Comparison of ENCODE assay signal across 8 cellular contexts in genomic region chr7:123770378-123770777, GRCh38. TPM values are rescaled to one million over a fixed set of nuclear protein-coding genes. Genes with fewer than 3 reads are reported as not detected.
DNase-seq lines count a peak whose midpoint lies in the region; ATAC-seq and TF ChIP-seq lines count a peak whose summit lies in the region.

No MANE protein-coding gene starts in this region.

- TF ChIP-seq EP300 in stomach (IDR thresholded peaks at IDR 0.05): no peak

- TF ChIP-seq POLR2A in stomach (IDR thresholded peaks at IDR 0.05): no peak

- H3K4me1 ChIP-seq in BE2C (no peaks in the 10 kb centered on the region), stomach (peaks cover 0 to 12% (median 0%) of the 10 kb centered on the region in 4 donors)

- 80 to 85% (median 82%) methylated on average over 8 of the region's 8 CpGs for WGBS in stomach, 5 donors

- H3K4me3 ChIP-seq in BE2C (ENCODE audit: low read depth, low read length) (no peak overlapping the region), stomach (no peak overlapping the region)

- intact Hi-C loops in stomach (cut with DNase I; ENCODE audit: low total_unique reads): no loop called here

- H3K27me3 ChIP-seq in BE2C (no peaks in the 10 kb centered on the region; the same call in 1 of the 2 replicates), stomach (no peaks in the 10 kb centered on the region)

- peak; percentile 92 for DNase-seq in NCI-H226
- DNase-seq in fibroblast of peridontal ligament (ENCODE audit: extremely low read depth): peak; percentile 44
- DNase-seq in GOT3 (lab: John Stamatoyannopoulos, UW): no peak
- DNase-seq in NCI-H2227 (lab: John Stamatoyannopoulos, UW; ENCODE audit: unreplicated experiment): no peak
- DNase-seq in BE2C: no peak
- no peak for DNase-seq in stomach

- TF ChIP-seq CTCF in BE2C (IDR thresholded peaks at IDR 0.05; ENCODE audit: low read depth, low read length) (no peak), stomach (IDR thresholded peaks at IDR 0.05) (no peak)

- H3K27ac ChIP-seq in stomach: no peak overlapping the region

- ATAC-seq in GM18508 (IDR thresholded peaks at IDR 0.05; ENCODE audit: insufficient read depth, unreplicated experiment) (peak; percentile 95), HG02571 (IDR thresholded peaks at IDR 0.05; ENCODE audit: unreplicated experiment) (peak; percentile 98)

- H3K36me3 ChIP-seq in BE2C (no peaks in the 10 kb centered on the region), stomach (no peaks in the 10 kb centered on the region)

- H3K9me3 ChIP-seq in BE2C: no peaks in the 10 kb centered on the region
- H3K9me3 ChIP-seq in stomach: no peaks in the 10 kb centered on the region

RNA-seq across cellular contexts. Expression of gene WASL, which starts 21.6 kb away (rescaled TPM):
- 22.4 TPM for polyA plus RNA-seq in BE2C (2012; ENCODE audit: insufficient read depth, insufficient read length, low read depth)
- 10 to 100 TPM in 4 of 5 donors, 1 to 10 TPM in 1; 9.0 to 56.7 (median 23.7) TPM for total RNA-seq in stomach
- 10 to 100 TPM; 12.2 to 33.5 (median 19.7) TPM for polyA plus RNA-seq in stomach

Comparison
In these comparisons a context has a peak if more than half of its experiments do, and no peak if none do; other contexts are left out.
1. DNase-seq: peak in NCI-H226 (single experiment) and fibroblast of peridontal ligament (single experiment); none in GOT3 (single experiment), NCI-H2227 (single experiment), BE2C (single experiment) and stomach (single experiment).